ENCODE assay signal across 8 cellular contexts in genomic region chr22:41682033-41682807, GRCh38. TPM values are rescaled to one million over a fixed set of nuclear protein-coding genes. Genes with fewer than 3 reads are reported as not detected.
DNase-seq lines count a peak whose midpoint lies in the region; ATAC-seq and TF ChIP-seq lines count a peak whose summit lies in the region.

No MANE protein-coding gene starts in this region.

- peak in 1 of 2 donors; percentile 80 for TF ChIP-seq POLR2A in suprapubic skin (IDR thresholded peaks at IDR 0.05)

- H3K36me3 ChIP-seq in osteoblast (ENCODE audit: insufficient read depth, low read length) (peaks cover 27% of the 10 kb centered on the region), suprapubic skin (peaks cover 35% of the 10 kb centered on the region)

- no peaks in the 10 kb centered on the region for H3K9me3 Mint-ChIP-seq in activated naive CD4-positive, alpha-beta T cell treated with anti-CD3 and anti-CD28 coated beads, Interleukin-2, amount 50 U/mL, for 72 hours

- peaks cover 94% of the 10 kb centered on the region for H3K79me2 ChIP-seq in osteoblast (ENCODE audit: insufficient read depth, low read length)

- H3K9me3 ChIP-seq in osteoblast (ENCODE audit: low read depth, low read length) (no peaks in the 10 kb centered on the region), suprapubic skin (no peaks in the 10 kb centered on the region)

- H3K4me2 ChIP-seq in osteoblast (ENCODE audit: insufficient read depth, low read length): peak overlapping the region; percentile 77

- H4K20me1 ChIP-seq in osteoblast (ENCODE audit: insufficient read depth, low read length): peaks cover 16% of the 10 kb centered on the region

- H3K36me3 Mint-ChIP-seq in activated naive CD4-positive, alpha-beta T cell treated with anti-CD3 and anti-CD28 coated beads, Interleukin-2, amount 50 U/mL, for 72 hours: peaks cover 5 to 12% of the 10 kb centered on the region in 2 donors

- TF ChIP-seq CTCF in 22Rv1 (IDR thresholded peaks at IDR 0.05): no peak
- no peak for TF ChIP-seq CTCF in osteoblast (IDR thresholded peaks at IDR 0.05; ENCODE audit: extremely low read depth, low read depth, low read length)
- no peak for TF ChIP-seq CTCF in suprapubic skin (IDR thresholded peaks at IDR 0.05)

- H3K4me1 ChIP-seq in osteoblast (ENCODE audit: insufficient read depth, low read length) (peaks cover 12% of the 10 kb centered on the region), suprapubic skin (peaks cover 9% of the 10 kb centered on the region)

- DNase-seq in HuH-7 (ENCODE audit: low spot score) (peak; percentile 68), SKM-1 (lab: John Stamatoyannopoulos, UW; ENCODE audit: unreplicated experiment) (peak; percentile 61), head of caudate nucleus (peak in 41 of 42 donors; percentile 72 to 95 (median 90)), osteoblast (ENCODE audit: insufficient read length, low spot score, missing footprints) (peak; percentile 95), suprapubic skin (ENCODE audit: low spot score in 2 of 2) (peak; percentile 92 to 93)
- peak; percentile 87 for DNase-seq in activated naive CD4-positive, alpha-beta T cell treated with anti-CD3 and anti-CD28 coated beads, Interleukin-2, amount 50 U/mL, for 72 hours (ENCODE audit: low spot score in 2 of 2)

- H3K4me3 ChIP-seq in osteoblast (ENCODE audit: insufficient read depth, low read length) (peak overlapping the region; percentile 79), suprapubic skin (peak overlapping the region; percentile 64)

- 52% methylated on average over 50 of the region's 50 CpGs for WGBS in suprapubic skin

- H3K27me3 ChIP-seq in osteoblast (ENCODE audit: insufficient read depth, low read length) (no peaks in the 10 kb centered on the region), suprapubic skin (no peaks in the 10 kb centered on the region)

- intact Hi-C loops in head of caudate nucleus (cut with DNase I): no loop called here

- peak overlapping the region; percentile 77 for H3K27ac ChIP-seq in 22Rv1
- H3K27ac ChIP-seq in osteoblast (ENCODE audit: low read depth, low read length): peak overlapping the region; percentile 85
- H3K27ac ChIP-seq in suprapubic skin: peak overlapping the region; percentile 84

- peak overlapping the region; percentile 93 to 99 for H3K27ac Mint-ChIP-seq in activated naive CD4-positive, alpha-beta T cell treated with anti-CD3 and anti-CD28 coated beads, Interleukin-2, amount 50 U/mL, for 72 hours

- ATAC-seq in GM19025 (IDR thresholded peaks at IDR 0.05; ENCODE audit: low read depth, unreplicated experiment): peak; percentile 66
- ATAC-seq in activated naive CD4-positive, alpha-beta T cell treated with anti-CD3 and anti-CD28 coated beads, Interleukin-2, amount 50 U/mL, for 72 hours: peak; percentile 99

- peak overlapping the region; percentile 75 for H2AFZ ChIP-seq in osteoblast (ENCODE audit: low read length)

- no peak for TF ChIP-seq EP300 in suprapubic skin (IDR thresholded peaks at IDR 0.05)

RNA-seq across cellular contexts. Expression of gene SNU13, which starts 6.4 kb away (rescaled TPM):
- 100 to 1,000 TPM; 193 to 235 TPM for total RNA-seq in activated naive CD4-positive, alpha-beta T cell treated with anti-CD3 and anti-CD28 coated beads, Interleukin-2, amount 50 U/mL, for 72 hours
- total RNA-seq in osteoblast: 56.1 and 58.0 TPM in 2 replicates
- 100 to 1,000 TPM; 113 to 159 (median 126) TPM for total RNA-seq in suprapubic skin

RNA-seq across cellular contexts. Expression of gene MEI1, which starts 17.1 kb away (rescaled TPM):
- total RNA-seq in activated naive CD4-positive, alpha-beta T cell treated with anti-CD3 and anti-CD28 coated beads, Interleukin-2, amount 50 U/mL, for 72 hours: 10 to 100 TPM; 28.3 to 36.9 TPM
- total RNA-seq in osteoblast: 0.29 and 0.36 TPM in 2 replicates
- 1 to 10 TPM in 1 of 4 donors, under 1 TPM in 1, not detected in 2; 0.72 to 5.0 TPM for total RNA-seq in suprapubic skin

Comparison
In these comparisons a context has a peak if more than half of its experiments do, and no peak if none do; other contexts are left out.
1. Peak in every context shown above with its lines: DNase-seq, ATAC-seq, H3K4me3 ChIP-seq and H3K27ac ChIP-seq.
2. RNA of gene MEI1, which starts 17.1 kb away (total RNA-seq): 28.3 to 36.9 TPM in activated naive CD4-positive, alpha-beta T cell treated with anti-CD3 and anti-CD28 coated beads, Interleukin-2, amount 50 U/mL, for 72 hours; 0.72 to 5.0 TPM in suprapubic skin and 0.29 to 0.36 TPM in osteoblast; every median in the first group is over 4 times any median in the second.